In genomic region chr20:34988176-34988540, GRCh38 we compare ENCODE assay signal across 23 cellular contexts. TPM values are rescaled to one million over a fixed set of nuclear protein-coding genes. Genes with fewer than 3 reads are reported as not detected.
DNase-seq lines count a peak whose midpoint lies in the region; ATAC-seq and TF ChIP-seq lines count a peak whose summit lies in the region.
"Had no signal": no experiment of that assay in that cellular context is flagged by ENCODE, and none has a peak within 500 bp of the region (broad histone marks: within the 10 kb centered on the region; RNA-seq: fewer than 3 reads in every experiment).

No MANE protein-coding gene starts in this region.

- TF ChIP-seq CTCF in brain (conservative IDR thresholded peaks at IDR 0.05) = no peak
- no peak for TF ChIP-seq CTCF in gastrocnemius medialis (IDR thresholded peaks at IDR 0.05 in 4 of 5, conservative IDR thresholded peaks at IDR 0.05 in 1 of 5)

- H3K4me3 Mint-ChIP-seq in brain = no peak overlapping the region
- H3K4me3 Mint-ChIP-seq in stimulated activated effector memory CD8-positive, alpha-beta T cell treated with anti-CD3 and anti-CD28 coated beads, Interleukin-12 subunit alpha, Interleukin-12 subunit beta, amount 100 ng/mL, for 72 hours = no peak overlapping the region
- H3K4me3 Mint-ChIP-seq: activated CD8-positive, alpha-beta T cell treated with anti-CD3 and anti-CD28 coated beads, Interleukin-2, amount 10 ng/mL, durations not matched to agents 7 days and 5 days had no signal

- H3K4me3 ChIP-seq in gastrocnemius medialis = no peak overlapping the region
- H3K4me3 ChIP-seq: ovary, stomach, upper lobe of right lung had no signal

- peaks cover 13% of the 10 kb centered on the region for H3K36me3 Mint-ChIP-seq in brain
- no peaks in the 10 kb centered on the region for H3K36me3 Mint-ChIP-seq in stimulated activated effector memory CD8-positive, alpha-beta T cell treated with anti-CD3 and anti-CD28 coated beads, Interleukin-12 subunit alpha, Interleukin-12 subunit beta, amount 100 ng/mL, for 72 hours

- peaks cover 0 to under 1% of the 10 kb centered on the region in 2 donors for H3K36me3 ChIP-seq in gastrocnemius medialis
- H3K36me3 ChIP-seq: ovary had no signal

- no peaks in the 10 kb centered on the region for H3K9me3 Mint-ChIP-seq in brain
- no peaks in the 10 kb centered on the region for H3K9me3 Mint-ChIP-seq in stimulated activated effector memory CD8-positive, alpha-beta T cell treated with anti-CD3 and anti-CD28 coated beads, Interleukin-12 subunit alpha, Interleukin-12 subunit beta, amount 100 ng/mL, for 72 hours

- intact Hi-C loops in gastrocnemius medialis (cut with DNase I; ENCODE audit: low total_unique reads) = no loop called here

- peak overlapping the region in 4 of 5 experiments; percentile 11 to 78 (median 34) for H3K27ac Mint-ChIP-seq in brain
- H3K27ac Mint-ChIP-seq in stimulated activated effector memory CD8-positive, alpha-beta T cell treated with anti-CD3 and anti-CD28 coated beads, Interleukin-12 subunit alpha, Interleukin-12 subunit beta, amount 100 ng/mL, for 72 hours = no peak overlapping the region
- H3K27ac Mint-ChIP-seq: activated CD8-positive, alpha-beta T cell treated with anti-CD3 and anti-CD28 coated beads, Interleukin-2, amount 10 ng/mL, durations not matched to agents 7 days and 5 days had no signal

- peaks cover 33% of the 10 kb centered on the region for H3K4me1 Mint-ChIP-seq in brain
- no peaks in the 10 kb centered on the region for H3K4me1 Mint-ChIP-seq in stimulated activated effector memory CD8-positive, alpha-beta T cell treated with anti-CD3 and anti-CD28 coated beads, Interleukin-12 subunit alpha, Interleukin-12 subunit beta, amount 100 ng/mL, for 72 hours

- DNase-seq in NCI-H2171 treated with DMSO at 0.1 percent for 48 hours (lab: John Stamatoyannopoulos, UW) (peak; percentile 6), NCI-H2171 (lab: John Stamatoyannopoulos, UW) (no peak), gastrocnemius medialis (no peak), T-helper 1 cell (no peak), NCI-H526 (lab: John Stamatoyannopoulos, UW) (no peak)
- DNase-seq in stimulated activated effector memory CD8-positive, alpha-beta T cell treated with anti-CD3 and anti-CD28 coated beads, Interleukin-12 subunit alpha, Interleukin-12 subunit beta, amount 100 ng/mL, for 72 hours (ENCODE audit: low spot score in 2 of 2) = no peak
- DNase-seq: 8988T; activated CD4-positive, CD25-positive, alpha-beta regulatory T cell treated with anti-CD3 and anti-CD28 coated beads, Interleukin-2, amount 50 U/mL, for 72 hours; activated CD8-positive, alpha-beta T cell treated with anti-CD3 and anti-CD28 coated beads, Interleukin-2, amount 10 ng/mL, durations not matched to agents 7 days and 5 days; AML-193; DMS79; NCI-H1092 treated with DMSO at 0.1 percent for 48 hours; NCI-H524 treated with DMSO at 0.1 percent for 48 hours; RPMI8226; stimulated activated CD4-positive, alpha-beta T cell treated with anti-CD3 and anti-CD28 coated beads, Interleukin-12 subunit alpha, Interleukin-12 subunit beta, amount 100 ng/mL, for 4 hours; stimulated activated CD4-positive, alpha-beta T cell treated with anti-CD3 and anti-CD28 coated beads, Interleukin-4, amount 100 ng/mL, for 4 hours; stomach; upper lobe of right lung had no signal

- H3K27me3 ChIP-seq in layer of hippocampus (ENCODE audit: control insufficient read depth, insufficient read depth, low read length) = no peaks in the 10 kb centered on the region
- peaks cover 0 to 7% (median 0%) of the 10 kb centered on the region in 3 donors for H3K27me3 ChIP-seq in gastrocnemius medialis
- H3K27me3 ChIP-seq: ovary had no signal

- ATAC-seq in gastrocnemius medialis = no peak
- no peak for ATAC-seq in stimulated activated effector memory CD8-positive, alpha-beta T cell treated with anti-CD3 and anti-CD28 coated beads, Interleukin-12 subunit alpha, Interleukin-12 subunit beta, amount 100 ng/mL, for 72 hours
- ATAC-seq: activated CD8-positive, alpha-beta T cell treated with anti-CD3 and anti-CD28 coated beads, Interleukin-2, amount 10 ng/mL, durations not matched to agents 7 days and 5 days; right cardiac atrium; upper lobe of right lung had no signal

- in situ Hi-C loops in gastrocnemius medialis (cut with MboI; ENCODE audit: low sequenced_read_pairs in 4 of 4) = no loop called here

- TF ChIP-seq POLR2A in gastrocnemius medialis (IDR thresholded peaks at IDR 0.05) = no peak

- peaks cover 6% of the 10 kb centered on the region for H3K27me3 Mint-ChIP-seq in brain

- H3K9me3 ChIP-seq in gastrocnemius medialis = no peaks in the 10 kb centered on the region
- H3K9me3 ChIP-seq: ovary, stomach, upper lobe of right lung had no signal

- H3K4me1 ChIP-seq in gastrocnemius medialis = peaks cover 10 to 14% of the 10 kb centered on the region in 2 donors
- H3K4me1 ChIP-seq: upper lobe of right lung had no signal

- H3K27ac ChIP-seq in layer of hippocampus (ENCODE audit: low read depth, low read length) (peak overlapping the region; percentile 38), gastrocnemius medialis (peak overlapping the region; percentile 13 to 99 (median 92))
- H3K27ac ChIP-seq: ovary, stomach, upper lobe of right lung had no signal

RNA-seq across cellular contexts. Expression of gene MYH7B, which starts 32.5 kb away (rescaled TPM):
- 6.3 TPM for polyA plus RNA-seq in brain (ENCODE audit: insufficient read depth, low read depth, low replicate concordance)
- total RNA-seq in gastrocnemius medialis = 1 to 10 TPM; 1.6 to 8.5 (median 3.3) TPM
- total RNA-seq: frontal cortex had no signal

RNA-seq across cellular contexts. Expression of gene GSS, which starts 32.6 kb away (rescaled TPM):
- 107 TPM for polyA plus RNA-seq in brain (ENCODE audit: insufficient read depth, low read depth, low replicate concordance)
- total RNA-seq in gastrocnemius medialis = 10 to 100 TPM; 14.1 to 33.0 (median 23.8) TPM
